ENCODE assay signal across 1 cellular context in genomic region chr2:64837925-64838641, GRCh38.
TF ChIP-seq lines count a peak whose summit lies in the region.

No MANE protein-coding gene starts in this region.

TF ChIP-seq in IMR-90, 13 proteins besides CTCF, POLR2A, EP300 and RAD21 (continued from another document):
- TF ChIP-seq MAZ (IDR thresholded peaks at IDR 0.05; ENCODE audit: borderline replicate concordance, low read depth, low read length) = no peak
- no peak for TF ChIP-seq SMC3 (IDR thresholded peaks at IDR 0.05; ENCODE audit: low read depth, low read length)
- no peak for TF ChIP-seq RFX5 (IDR thresholded peaks at IDR 0.05; ENCODE audit: low read depth, low read length)
- TF ChIP-seq MXI1 (IDR thresholded peaks at IDR 0.05; ENCODE audit: borderline replicate concordance, low read depth, low read length) = no peak
- TF ChIP-seq CHD1 (IDR thresholded peaks at IDR 0.05; ENCODE audit: low read depth, low read length) = no peak
- TF ChIP-seq RCOR1 (IDR thresholded peaks at IDR 0.05; ENCODE audit: insufficient replicate concordance, low read length) = no peak
